17 cellular contexts compared by ENCODE assay signal in the genomic region with DNA sequence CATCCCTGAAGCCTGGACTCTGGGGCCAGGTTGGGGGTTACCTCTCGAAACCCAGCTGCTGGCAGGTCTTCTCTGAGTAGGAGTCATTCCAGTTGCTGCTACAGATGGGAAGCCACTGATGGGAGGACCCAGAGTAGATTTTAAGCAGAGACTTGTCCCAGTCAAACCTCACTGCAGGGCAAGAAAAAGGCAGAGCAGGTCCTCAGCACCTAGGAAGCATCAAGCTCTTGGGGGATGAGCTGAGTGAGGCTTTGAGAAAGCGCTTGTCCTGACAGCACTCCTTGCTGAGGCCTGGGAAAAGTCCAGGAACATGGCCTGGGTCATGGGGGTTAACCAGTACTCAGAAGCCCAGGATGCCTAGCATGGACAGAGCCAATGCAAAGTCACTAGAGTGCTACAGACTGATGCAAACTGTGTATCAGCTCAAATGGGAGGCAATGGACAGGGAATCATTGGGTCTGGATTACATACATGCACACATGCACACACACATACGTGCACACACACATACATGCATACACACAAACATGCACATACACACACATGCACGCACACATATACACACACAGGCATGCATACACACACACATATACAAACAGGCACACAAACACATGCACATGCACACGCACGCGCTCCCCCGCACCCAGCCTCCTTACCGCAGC. TPM values are rescaled to one million over a fixed set of nuclear protein-coding genes. Genes with fewer than 3 reads are reported as not detected.
DNase-seq lines count a peak whose midpoint lies in the region; ATAC-seq and TF ChIP-seq lines count a peak whose summit lies in the region.
"Had no signal": no experiment of that assay in that cellular context is flagged by ENCODE, and none has a peak within 500 bp of the region (broad histone marks: within the 10 kb centered on the region; RNA-seq: fewer than 3 reads in every experiment).

No MANE protein-coding gene starts in this region.

- peak; percentile 41 for DNase-seq in activated effector memory CD4-positive, alpha-beta T cell treated with anti-CD3 and anti-CD28 coated beads, Interleukin-2, amount 50 U/mL, for 16 hours
- DNase-seq in activated effector memory CD4-positive, alpha-beta T cell treated with Interleukin-2 at 50 U/mL for 16 hours = no peak
- DNase-seq in NCI-H187 (lab: John Stamatoyannopoulos, UW) = no peak
- DNase-seq in mucosa of gallbladder (ENCODE audit: low spot score) = no peak
- DNase-seq: GDM1, MV-4-11, NCI-H1417 treated with DMSO at 0.1 percent for 48 hours, NCI-H2029 treated with DMSO at 0.1 percent for 48 hours, NCI-H510A, NCI-H82, PC-9 had no signal

- H3K36me3 Mint-ChIP-seq in brain (no peaks in the 10 kb centered on the region), nephron (ENCODE audit: low read depth) (no peaks in the 10 kb centered on the region)

- TF ChIP-seq CTCF in brain (conservative IDR thresholded peaks at IDR 0.05) (no peak), nephron (IDR thresholded peaks at IDR 0.05; ENCODE audit: unreplicated experiment in 3 of 3) (no peak)

- H3K4me3 Mint-ChIP-seq in brain (peak overlapping the region in 3 of 5 experiments; percentile 10 to 74 (median 13)), nephron (no peak overlapping the region)

- H3K27me3 Mint-ChIP-seq in brain (peaks cover 12% of the 10 kb centered on the region), nephron (ENCODE audit: low read depth) (peaks cover 23% of the 10 kb centered on the region)

- H3K27ac Mint-ChIP-seq in brain (peak overlapping the region; percentile 42 to 100 (median 72)), nephron (peak overlapping the region in 2 of 3 experiments; percentile 19 to 39)

- no peak for ATAC-seq in GM18867 (IDR thresholded peaks at IDR 0.05; ENCODE audit: unreplicated experiment)
- ATAC-seq in GM18861 (IDR thresholded peaks at IDR 0.05; ENCODE audit: unreplicated experiment) = no peak
- ATAC-seq: A549, GM12878 had no signal

- H3K4me1 Mint-ChIP-seq in brain = peaks cover 23% of the 10 kb centered on the region
- peaks cover 20% of the 10 kb centered on the region for H3K4me1 Mint-ChIP-seq in nephron

- H3K9me3 Mint-ChIP-seq in brain = peaks cover 0 to 2% (median 0%) of the 10 kb centered on the region in 5 experiments
- no peaks in the 10 kb centered on the region for H3K9me3 Mint-ChIP-seq in nephron

RNA-seq across cellular contexts. Expression of gene TMPRSS13, which starts 15.3 kb away (rescaled TPM):
- polyA plus RNA-seq in brain (ENCODE audit: insufficient read depth, low read depth, low replicate concordance) = 0.08 TPM
- total RNA-seq in mucosa of gallbladder = 0.63 TPM
- polyA plus RNA-seq: A549 had no signal

RNA-seq across cellular contexts. Expression of gene FXYD6, which starts 37.4 kb away (rescaled TPM):
- polyA plus RNA-seq in brain (ENCODE audit: insufficient read depth, low read depth, low replicate concordance) = 516 TPM
- 185 TPM for total RNA-seq in mucosa of gallbladder

Comparison
In these comparisons a context has a peak if more than half of its experiments do, and no peak if none do; other contexts are left out.
1. H3K4me3 Mint-ChIP-seq: peak in brain (3 of 5); none in nephron (0 of 3).